ENCODE assay signal across 11 cellular contexts in genomic region chr7:157474685-157475084, GRCh38.
DNase-seq lines count a peak whose midpoint lies in the region; ATAC-seq and TF ChIP-seq lines count a peak whose summit lies in the region.
"Had no signal": no experiment of that assay in that cellular context is flagged by ENCODE, and none has a peak within 500 bp of the region (broad histone marks: within the 10 kb centered on the region; RNA-seq: fewer than 3 reads in every experiment).

No MANE protein-coding gene starts in this region.

- H3K27me3 ChIP-seq in GM06990 (replicated peaks; ENCODE audit: control insufficient read depth, insufficient read depth, low read length) (no peaks in the 10 kb centered on the region), foreskin keratinocyte (no peaks in the 10 kb centered on the region)
- H3K27me3 ChIP-seq: uterus had no signal

- ATAC-seq in foreskin keratinocyte (no peak), HG03097 (IDR thresholded peaks at IDR 0.05; ENCODE audit: low FRiP score, unreplicated experiment) (no peak), HG03139 (IDR thresholded peaks at IDR 0.05; ENCODE audit: unreplicated experiment) (no peak)

- H3K4me1 ChIP-seq in foreskin keratinocyte = no peaks in the 10 kb centered on the region
- H3K4me1 ChIP-seq: parathyroid adenoma, uterus had no signal

- H3K27ac ChIP-seq in 22Rv1 = no peak overlapping the region
- no peak overlapping the region for H3K27ac ChIP-seq in foreskin keratinocyte
- H3K27ac ChIP-seq: parathyroid adenoma, uterus had no signal

- H3K36me3 ChIP-seq in GM06990 (ENCODE audit: control insufficient read depth, insufficient read depth, low read length) = no peaks in the 10 kb centered on the region
- H3K36me3 ChIP-seq: uterus had no signal

- peak; percentile 95 for TF ChIP-seq CTCF in 22Rv1 (IDR thresholded peaks at IDR 0.05)
- peak; percentile 64 for TF ChIP-seq CTCF in GM06990 (IDR thresholded peaks at IDR 0.05; ENCODE audit: insufficient read depth, low read length, poor library complexity, severe bottlenecking)
- TF ChIP-seq CTCF in foreskin keratinocyte (conservative IDR thresholded peaks at IDR 0.05) = peak; percentile 29

- DNase-seq in GM06990 (ENCODE audit: extremely low read depth, insufficient read length) = no peak
- peak; percentile 5 for DNase-seq in NCI-H82 treated with DMSO at 0.1 percent for 48 hours (lab: John Stamatoyannopoulos, UW; ENCODE audit: unreplicated experiment)
- no peak for DNase-seq in foreskin keratinocyte
- DNase-seq in GDM1 (lab: John Stamatoyannopoulos, UW) = no peak
- no peak for DNase-seq in NCI-H1930 (lab: John Stamatoyannopoulos, UW)
- DNase-seq: effector memory CD4-positive, alpha-beta T cell had no signal

- H3K4me3 ChIP-seq in GM06990 (replicated peaks; ENCODE audit: low read depth, low read length) = no peak overlapping the region
- H3K4me3 ChIP-seq: uterus had no signal

Comparison
In these comparisons a context has a peak if more than half of its experiments do, and no peak if none do; other contexts are left out.
1. CTCF ChIP-seq: peak in every context shown above with its lines; median percentile 95 in 22Rv1; 64 in GM06990; 29 in foreskin keratinocyte.